In the genomic region with DNA sequence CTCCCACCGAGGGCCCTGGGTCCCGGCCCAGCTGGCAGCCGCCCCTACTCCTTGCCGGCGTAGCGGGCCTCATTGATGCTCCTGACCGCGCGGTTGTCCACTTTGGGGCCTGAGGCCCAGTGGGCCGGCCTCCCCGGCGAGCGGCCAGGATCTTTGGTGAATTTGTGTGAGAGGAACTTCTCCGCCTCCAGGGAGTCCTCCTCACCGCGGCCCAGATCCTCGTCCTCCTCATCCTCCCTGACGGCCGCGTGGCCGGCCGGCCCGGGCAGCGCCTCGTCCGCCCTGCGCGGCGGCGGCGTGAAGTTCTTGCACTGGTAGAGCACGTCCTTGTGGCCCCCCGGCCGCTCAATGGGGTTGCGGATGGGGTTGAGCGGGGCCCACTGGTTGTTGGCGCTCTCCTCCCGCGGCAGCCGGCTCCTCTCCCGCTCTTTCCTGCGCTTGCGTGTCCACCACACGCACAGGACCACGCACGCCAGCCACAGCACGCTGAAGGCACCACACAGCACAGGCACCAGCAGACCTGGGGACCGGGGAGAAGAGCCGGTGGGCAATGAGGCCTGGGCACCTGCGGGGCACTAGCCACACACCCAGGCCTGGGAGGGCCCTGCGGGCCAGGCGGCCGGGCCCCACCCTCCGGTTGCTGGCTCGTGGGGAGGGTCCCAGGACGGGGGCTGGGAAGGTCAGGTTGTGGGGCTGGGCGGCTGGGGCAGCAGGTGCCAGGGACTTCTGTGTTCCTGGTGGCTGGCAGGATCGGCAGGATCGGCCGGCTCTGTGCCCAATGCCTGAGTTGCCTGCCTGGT, we compare ENCODE assay signal across 9 cellular contexts.
"Had no signal": no experiment of that assay in that cellular context is flagged by ENCODE, and none has a peak within 500 bp of the region (broad histone marks: within the 10 kb centered on the region; RNA-seq: fewer than 3 reads in every experiment).

No MANE protein-coding gene starts in this region.

- H3K4me3 ChIP-seq: pancreas, upper lobe of right lung had no signal

- H3K27me3 ChIP-seq: brain microvascular endothelial cell, pancreas, upper lobe of right lung had no signal

- H3K36me3 ChIP-seq: brain microvascular endothelial cell, pancreas, upper lobe of right lung had no signal

- H3K4me1 ChIP-seq: pancreas, upper lobe of right lung had no signal

- ATAC-seq: esophagus mucosa, pancreas, upper lobe of right lung had no signal

- H3K9me3 ChIP-seq: pancreas had no signal

- H3K27ac ChIP-seq: brain microvascular endothelial cell, pancreas, upper lobe of right lung had no signal

- DNase-seq: activated CD4-positive, CD25-positive, alpha-beta regulatory T cell; activated naive CD8-positive, alpha-beta T cell treated with anti-CD3 and anti-CD28 coated beads for 36 hours; activated T-cell treated with anti-CD3 and anti-CD28 coated beads, Interleukin-2, amount 50 U/mL, for 1 hour; brain microvascular endothelial cell; cerebellar nuclear complex; stimulated activated naive CD4-positive, alpha-beta T cell had no signal
